ENCODE assay signal across 1 cellular context in the genomic region with DNA sequence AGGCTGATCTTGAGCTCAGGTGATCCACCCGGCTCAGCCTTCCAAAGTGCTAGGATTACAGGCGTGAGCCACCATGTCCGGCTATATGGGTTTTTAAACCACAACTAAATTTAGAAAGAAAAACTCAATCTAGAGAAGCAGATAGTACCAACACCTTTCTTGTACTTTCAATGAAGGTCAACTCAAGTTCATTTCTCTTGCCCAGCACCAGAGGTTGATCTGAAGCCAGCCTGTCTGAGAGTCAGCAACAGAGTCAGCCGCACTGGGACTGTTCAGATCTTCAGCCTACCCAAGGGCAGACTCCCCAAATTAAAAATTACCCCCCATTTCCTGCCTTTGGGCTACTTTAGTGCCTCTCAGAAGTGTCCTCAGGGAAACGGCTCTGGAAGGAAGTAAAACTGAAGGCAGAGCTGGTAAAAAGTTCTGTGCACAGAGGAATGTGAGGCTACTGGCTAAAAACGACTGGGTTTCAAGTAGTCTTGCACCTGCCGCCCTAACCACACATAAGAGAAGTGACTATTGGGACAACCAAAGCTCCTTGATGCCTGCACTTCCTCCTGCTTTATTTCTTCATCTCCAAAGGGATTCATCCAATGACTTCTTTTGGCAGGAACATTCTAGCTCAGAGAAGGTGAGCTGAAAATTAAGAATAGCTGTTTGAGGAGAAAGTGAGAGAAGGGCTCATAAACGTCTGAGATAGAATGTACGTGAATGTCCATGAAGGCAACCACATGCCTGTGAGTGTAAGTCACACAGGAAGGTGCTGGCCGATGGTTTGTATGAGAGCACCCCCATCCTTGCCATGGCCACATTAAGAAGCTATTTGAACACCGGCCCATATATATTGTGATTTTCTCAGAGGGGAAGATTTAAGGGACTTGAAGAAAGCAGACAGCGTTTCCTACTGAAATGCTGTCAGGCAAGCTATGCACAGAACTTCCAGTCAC.
TF ChIP-seq lines count a peak whose summit lies in the region.

No MANE protein-coding gene starts in this region.

TF ChIP-seq in SK-N-SH, 30 proteins besides CTCF, POLR2A, EP300 and RAD21 (continued from another document):
- TF ChIP-seq, protein P1, sequence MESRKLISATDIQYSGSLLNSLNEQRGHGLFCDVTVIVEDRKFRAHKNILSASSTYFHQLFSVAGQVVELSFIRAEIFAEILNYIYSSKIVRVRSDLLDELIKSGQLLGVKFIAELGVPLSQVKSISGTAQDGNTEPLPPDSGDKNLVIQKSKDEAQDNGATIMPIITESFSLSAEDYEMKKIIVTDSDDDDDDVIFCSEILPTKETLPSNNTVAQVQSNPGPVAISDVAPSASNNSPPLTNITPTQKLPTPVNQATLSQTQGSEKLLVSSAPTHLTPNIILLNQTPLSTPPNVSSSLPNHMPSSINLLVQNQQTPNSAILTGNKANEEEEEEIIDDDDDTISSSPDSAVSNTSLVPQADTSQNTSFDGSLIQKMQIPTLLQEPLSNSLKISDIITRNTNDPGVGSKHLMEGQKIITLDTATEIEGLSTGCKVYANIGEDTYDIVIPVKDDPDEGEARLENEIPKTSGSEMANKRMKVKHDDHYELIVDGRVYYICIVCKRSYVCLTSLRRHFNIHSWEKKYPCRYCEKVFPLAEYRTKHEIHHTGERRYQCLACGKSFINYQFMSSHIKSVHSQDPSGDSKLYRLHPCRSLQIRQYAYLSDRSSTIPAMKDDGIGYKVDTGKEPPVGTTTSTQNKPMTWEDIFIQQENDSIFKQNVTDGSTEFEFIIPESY (IDR thresholded peaks at IDR 0.05; ENCODE audit: borderline replicate concordance, low read depth) = no peak
- no peak for TF ChIP-seq NFIC (IDR thresholded peaks at IDR 0.05; ENCODE audit: borderline replicate concordance)
- no peak for TF ChIP-seq MXI1 (IDR thresholded peaks at IDR 0.05; ENCODE audit: low read depth, low read length)
- TF ChIP-seq SIN3A (IDR thresholded peaks at IDR 0.05; ENCODE audit: borderline replicate concordance, low read depth, low read length) = no peak
- no peak for TF ChIP-seq NRF1 (IDR thresholded peaks at IDR 0.05; ENCODE audit: low read depth, low read length)
- no peak for TF ChIP-seq RCOR1 (IDR thresholded peaks at IDR 0.05; ENCODE audit: low read length)
- no peak for TF ChIP-seq SMC3 (IDR thresholded peaks at IDR 0.05; ENCODE audit: low read depth, low read length)
- no peak for TF ChIP-seq TCF12 (IDR thresholded peaks at IDR 0.05)
- TF ChIP-seq JUND (IDR thresholded peaks at IDR 0.05) = no peak
- TF ChIP-seq EZH2phosphoT487 (IDR thresholded peaks at IDR 0.05; ENCODE audit: borderline replicate concordance, low read depth) = no peak
- TF ChIP-seq YY1 (IDR thresholded peaks at IDR 0.05; ENCODE audit: low read depth) = no peak
- TF ChIP-seq RXRA (IDR thresholded peaks at IDR 0.05; ENCODE audit: borderline replicate concordance, low read depth) = no peak
- no peak for TF ChIP-seq FOXM1 (IDR thresholded peaks at IDR 0.05; ENCODE audit: low read depth)
- TF ChIP-seq FOSL2 (IDR thresholded peaks at IDR 0.05; ENCODE audit: borderline replicate concordance, low read depth) = no peak
- TF ChIP-seq, protein P2, sequence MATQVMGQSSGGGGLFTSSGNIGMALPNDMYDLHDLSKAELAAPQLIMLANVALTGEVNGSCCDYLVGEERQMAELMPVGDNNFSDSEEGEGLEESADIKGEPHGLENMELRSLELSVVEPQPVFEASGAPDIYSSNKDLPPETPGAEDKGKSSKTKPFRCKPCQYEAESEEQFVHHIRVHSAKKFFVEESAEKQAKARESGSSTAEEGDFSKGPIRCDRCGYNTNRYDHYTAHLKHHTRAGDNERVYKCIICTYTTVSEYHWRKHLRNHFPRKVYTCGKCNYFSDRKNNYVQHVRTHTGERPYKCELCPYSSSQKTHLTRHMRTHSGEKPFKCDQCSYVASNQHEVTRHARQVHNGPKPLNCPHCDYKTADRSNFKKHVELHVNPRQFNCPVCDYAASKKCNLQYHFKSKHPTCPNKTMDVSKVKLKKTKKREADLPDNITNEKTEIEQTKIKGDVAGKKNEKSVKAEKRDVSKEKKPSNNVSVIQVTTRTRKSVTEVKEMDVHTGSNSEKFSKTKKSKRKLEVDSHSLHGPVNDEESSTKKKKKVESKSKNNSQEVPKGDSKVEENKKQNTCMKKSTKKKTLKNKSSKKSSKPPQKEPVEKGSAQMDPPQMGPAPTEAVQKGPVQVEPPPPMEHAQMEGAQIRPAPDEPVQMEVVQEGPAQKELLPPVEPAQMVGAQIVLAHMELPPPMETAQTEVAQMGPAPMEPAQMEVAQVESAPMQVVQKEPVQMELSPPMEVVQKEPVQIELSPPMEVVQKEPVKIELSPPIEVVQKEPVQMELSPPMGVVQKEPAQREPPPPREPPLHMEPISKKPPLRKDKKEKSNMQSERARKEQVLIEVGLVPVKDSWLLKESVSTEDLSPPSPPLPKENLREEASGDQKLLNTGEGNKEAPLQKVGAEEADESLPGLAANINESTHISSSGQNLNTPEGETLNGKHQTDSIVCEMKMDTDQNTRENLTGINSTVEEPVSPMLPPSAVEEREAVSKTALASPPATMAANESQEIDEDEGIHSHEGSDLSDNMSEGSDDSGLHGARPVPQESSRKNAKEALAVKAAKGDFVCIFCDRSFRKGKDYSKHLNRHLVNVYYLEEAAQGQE (IDR thresholded peaks at IDR 0.05; ENCODE audit: low read depth, low read length) = no peak
- TF ChIP-seq RFX5 (IDR thresholded peaks at IDR 0.05; ENCODE audit: low read length) = no peak
- TF ChIP-seq GABPA (IDR thresholded peaks at IDR 0.05; ENCODE audit: low read depth) = no peak
